18 cellular contexts compared by ENCODE assay signal in genomic region chrX:104118765-104119164, GRCh38. TPM values are rescaled to one million over a fixed set of nuclear protein-coding genes. Genes with fewer than 3 reads are reported as not detected.
A peak's percentile ranks its signal among the peaks of the same experiment; 100 is the strongest.
DNase-seq lines count a peak whose midpoint lies in the region; ATAC-seq and TF ChIP-seq lines count a peak whose summit lies in the region.
"Had no signal": no experiment of that assay in that cellular context is flagged by ENCODE, and none has a peak within 500 bp of the region (broad histone marks: within the 10 kb centered on the region; RNA-seq: fewer than 3 reads in every experiment).

No MANE protein-coding gene starts in this region.

- no peak overlapping the region for H3K27ac Mint-ChIP-seq in activated naive CD4-positive, alpha-beta T cell treated with anti-CD3 and anti-CD28 coated beads for 36 hours
- H3K27ac Mint-ChIP-seq in stimulated activated memory B cell treated with anti-CD40 and anti-IgM and Interleukin-4, amounts not matched to agents 10 μg/mL and 1 μg/mL and 100 μg/mL, for 72 hours = peak overlapping the region; percentile 1
- H3K27ac Mint-ChIP-seq in osteocyte (ENCODE audit: unreplicated experiment) = no peak overlapping the region
- H3K27ac Mint-ChIP-seq: activated naive CD4-positive, alpha-beta T cell treated with anti-CD3 and anti-CD28 coated beads, Interleukin-2, amount 50 U/mL, for 24 hours; CD4-positive, alpha-beta T cell had no signal

- no peak for TF ChIP-seq CTCF in osteocyte (IDR thresholded peaks at IDR 0.05)

- peaks cover 37% of the 10 kb centered on the region for H3K4me1 Mint-ChIP-seq in activated naive CD4-positive, alpha-beta T cell treated with anti-CD3 and anti-CD28 coated beads for 36 hours (ENCODE audit: low read depth)
- peaks cover 32% of the 10 kb centered on the region for H3K4me1 Mint-ChIP-seq in stimulated activated memory B cell treated with anti-CD40 and anti-IgM and Interleukin-4, amounts not matched to agents 10 μg/mL and 1 μg/mL and 100 μg/mL, for 72 hours
- H3K4me1 Mint-ChIP-seq in osteocyte (ENCODE audit: unreplicated experiment) = no peaks in the 10 kb centered on the region

- CTCF ChIA-PET in activated naive CD4-positive, alpha-beta T cell treated with anti-CD3 and anti-CD28 coated beads for 36 hours (lab: Charles Lee) = interaction anchor here (0.7 kb wide), 1 partner anchor 40 kb away, joined by 4 read pairs; no protein-coding TSS in a partner anchor

- no peak overlapping the region for H3K4me3 Mint-ChIP-seq in activated naive CD4-positive, alpha-beta T cell treated with anti-CD3 and anti-CD28 coated beads for 36 hours
- H3K4me3 Mint-ChIP-seq in stimulated activated memory B cell treated with anti-CD40 and anti-IgM and Interleukin-4, amounts not matched to agents 10 μg/mL and 1 μg/mL and 100 μg/mL, for 72 hours = no peak overlapping the region
- no peak overlapping the region for H3K4me3 Mint-ChIP-seq in osteocyte (ENCODE audit: unreplicated experiment)
- H3K4me3 Mint-ChIP-seq: activated naive CD4-positive, alpha-beta T cell treated with anti-CD3 and anti-CD28 coated beads, Interleukin-2, amount 50 U/mL, for 24 hours; CD4-positive, alpha-beta T cell had no signal

- H3K27me3 Mint-ChIP-seq in activated naive CD4-positive, alpha-beta T cell treated with anti-CD3 and anti-CD28 coated beads for 36 hours (ENCODE audit: low read depth) = no peaks in the 10 kb centered on the region
- no peaks in the 10 kb centered on the region for H3K27me3 Mint-ChIP-seq in stimulated activated memory B cell treated with anti-CD40 and anti-IgM and Interleukin-4, amounts not matched to agents 10 μg/mL and 1 μg/mL and 100 μg/mL, for 72 hours
- H3K27me3 Mint-ChIP-seq in osteocyte (ENCODE audit: unreplicated experiment) = no peaks in the 10 kb centered on the region
- H3K27me3 Mint-ChIP-seq: activated naive CD4-positive, alpha-beta T cell treated with anti-CD3 and anti-CD28 coated beads, Interleukin-2, amount 50 U/mL, for 24 hours; CD4-positive, alpha-beta T cell had no signal

- ATAC-seq in stimulated activated memory B cell treated with anti-CD40 and anti-IgM and Interleukin-4, amounts not matched to agents 10 μg/mL and 1 μg/mL and 100 μg/mL, for 72 hours = no peak
- ATAC-seq in GM21825 (IDR thresholded peaks at IDR 0.05; ENCODE audit: unreplicated experiment) = no peak
- ATAC-seq: body of pancreas had no signal

- DNase-seq in activated naive CD4-positive, alpha-beta T cell treated with anti-CD3 and anti-CD28 coated beads for 36 hours = peak; percentile 31
- no peak for DNase-seq in activated naive CD4-positive, alpha-beta T cell (lab: John Stamatoyannopoulos, UW)
- peak; percentile 26 for DNase-seq in NCI-H1417 treated with DMSO at 0.1 percent for 48 hours (lab: John Stamatoyannopoulos, UW)
- peak; percentile 0 for DNase-seq in NCI-H526 treated with DMSO at 0.1 percent for 48 hours (lab: John Stamatoyannopoulos, UW)
- DNase-seq in osteocyte (ENCODE audit: extremely low spot score, unreplicated experiment) = no peak
- DNase-seq in GM03348 (ENCODE audit: low spot score) = no peak
- DNase-seq: activated T-cell treated with anti-CD3 and anti-CD28 coated beads, Interleukin-2, amount 50 U/mL, for 1 hour; body of pancreas; CD4-positive, alpha-beta T cell; colonic mucosa; hippocampal formation; Kasumi-1; naive B cell; stimulated activated CD4-positive, alpha-beta T cell treated with anti-CD3 and anti-CD28 coated beads, Interleukin-1b, Interleukin-23, amount 100 ng/mL, for 48 hours had no signal

- no peaks in the 10 kb centered on the region for H3K36me3 Mint-ChIP-seq in activated naive CD4-positive, alpha-beta T cell treated with anti-CD3 and anti-CD28 coated beads for 36 hours (ENCODE audit: low read depth)
- no peaks in the 10 kb centered on the region for H3K36me3 Mint-ChIP-seq in stimulated activated memory B cell treated with anti-CD40 and anti-IgM and Interleukin-4, amounts not matched to agents 10 μg/mL and 1 μg/mL and 100 μg/mL, for 72 hours
- no peaks in the 10 kb centered on the region for H3K36me3 Mint-ChIP-seq in osteocyte (ENCODE audit: unreplicated experiment)
- H3K36me3 Mint-ChIP-seq: activated naive CD4-positive, alpha-beta T cell treated with anti-CD3 and anti-CD28 coated beads, Interleukin-2, amount 50 U/mL, for 24 hours; naive B cell had no signal

- intact Hi-C loops in activated naive CD4-positive, alpha-beta T cell treated with anti-CD3 and anti-CD28 coated beads for 36 hours (cut with micrococcal nuclease) = loop anchor here (5.0 kb wide), 1 partner anchor 281 kb away; no protein-coding TSS in a partner anchor

- H3K9me3 Mint-ChIP-seq in activated naive CD4-positive, alpha-beta T cell treated with anti-CD3 and anti-CD28 coated beads for 36 hours = no peaks in the 10 kb centered on the region
- H3K9me3 Mint-ChIP-seq in stimulated activated memory B cell treated with anti-CD40 and anti-IgM and Interleukin-4, amounts not matched to agents 10 μg/mL and 1 μg/mL and 100 μg/mL, for 72 hours = no peaks in the 10 kb centered on the region
- H3K9me3 Mint-ChIP-seq in osteocyte (ENCODE audit: unreplicated experiment) = no peaks in the 10 kb centered on the region
- H3K9me3 Mint-ChIP-seq: activated naive CD4-positive, alpha-beta T cell treated with anti-CD3 and anti-CD28 coated beads, Interleukin-2, amount 50 U/mL, for 24 hours; CD4-positive, alpha-beta T cell had no signal

RNA-seq across cellular contexts. Expression of gene ZCCHC18, which starts 6.4 kb away (rescaled TPM):
- under 1 TPM; 0.12 to 0.17 TPM for total RNA-seq in activated naive CD4-positive, alpha-beta T cell treated with anti-CD3 and anti-CD28 coated beads for 36 hours
- 5.2 and 6.4 TPM in 2 replicates for total RNA-seq in osteocyte

RNA-seq across cellular contexts. Expression of gene SLC25A53, which starts 38.0 kb away (rescaled TPM):
- total RNA-seq in activated naive CD4-positive, alpha-beta T cell treated with anti-CD3 and anti-CD28 coated beads for 36 hours = 1 to 10 TPM; 4.6 to 5.0 TPM
- 4.1 and 6.1 TPM in 2 replicates for total RNA-seq in osteocyte
- total RNA-seq: G401 had no signal

RNA-seq across cellular contexts. Expression of gene TMSB15C, which starts 42.7 kb away (rescaled TPM):
- 1 to 10 TPM; 2.1 TPM for total RNA-seq in activated naive CD4-positive, alpha-beta T cell treated with anti-CD3 and anti-CD28 coated beads for 36 hours
- 3.9 and 6.8 TPM in 2 replicates for total RNA-seq in osteocyte
- total RNA-seq: G401 had no signal

RNA-seq across cellular contexts. Expression of gene FAM199X, which starts 47.5 kb away (rescaled TPM):
- 1 to 10 TPM; 6.0 to 6.1 TPM for total RNA-seq in activated naive CD4-positive, alpha-beta T cell treated with anti-CD3 and anti-CD28 coated beads for 36 hours
- 11.2 and 11.7 TPM in 2 replicates for total RNA-seq in osteocyte

Comparison
In these comparisons a context has a peak if more than half of its experiments do, and no peak if none do; other contexts are left out.
1. DNase-seq: peak in activated naive CD4-positive, alpha-beta T cell treated with anti-CD3 and anti-CD28 coated beads for 36 hours (single experiment), NCI-H1417 treated with DMSO at 0.1 percent for 48 hours (single experiment) and NCI-H526 treated with DMSO at 0.1 percent for 48 hours (single experiment); none in activated naive CD4-positive, alpha-beta T cell (0 of 4), osteocyte (single experiment) and GM03348 (single experiment).